In the genomic region with DNA sequence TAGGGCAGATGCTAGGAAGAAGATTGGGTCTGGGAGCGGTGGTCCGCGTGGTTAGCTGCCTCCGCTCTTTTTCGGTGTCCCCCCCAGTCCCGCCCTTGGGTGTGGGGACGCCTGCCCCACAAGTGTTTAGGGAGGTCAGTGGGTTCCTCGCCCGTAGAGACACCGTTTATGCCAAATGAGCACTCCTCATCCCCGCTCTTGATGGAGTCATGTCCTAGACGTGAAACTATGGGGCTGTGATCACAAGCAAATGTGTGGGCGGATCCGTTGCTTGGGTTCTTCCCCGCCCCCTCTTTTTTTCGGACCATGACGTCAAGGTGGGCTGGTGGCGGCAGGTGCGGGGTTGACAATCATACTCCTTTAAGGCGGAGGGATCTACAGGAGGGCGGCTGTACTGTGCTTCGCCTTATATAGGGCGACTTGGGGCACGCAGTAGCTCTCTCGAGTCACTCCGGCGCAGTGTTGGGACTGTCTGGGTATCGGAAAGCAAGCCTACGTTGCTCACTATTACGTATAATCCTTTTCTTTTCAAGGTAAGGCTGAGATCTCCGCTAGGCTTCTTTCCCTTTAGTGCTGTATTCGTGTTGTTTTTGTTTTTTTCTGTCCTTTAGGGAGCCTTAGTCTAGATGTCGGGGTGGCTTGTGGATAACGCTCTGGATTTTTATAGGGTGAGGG, we compare ENCODE assay signal across 8 cellular contexts. TPM values are rescaled to one million over a fixed set of nuclear protein-coding genes. Genes with fewer than 3 reads are reported as not detected.
A peak's percentile ranks its signal among the peaks of the same experiment; 100 is the strongest.
DNase-seq lines count a peak whose midpoint lies in the region; ATAC-seq, FAIRE-seq and TF ChIP-seq lines count a peak whose summit lies in the region.

A gene (plus strand): TSS at position 439 of the 675 bp plus-strand sequence. CDS start 1,529 bp downstream, outside the sequence.

- H3K36me3 ChIP-seq in WERI-Rb-1 (peaks cover 49% of the 10 kb centered on the region), bronchial epithelial cell (ENCODE audit: control insufficient read depth, insufficient read depth, low read length) (peaks cover 17% of the 10 kb centered on the region)

- peaks cover 8 to 25% (median 16%) of the 10 kb centered on the region in 3 donors for H3K36me3 Mint-ChIP-seq in immature natural killer cell

- no peaks in the 10 kb centered on the region for H3K9me3 ChIP-seq in WERI-Rb-1 (ENCODE audit: severe bottlenecking)

- H3K4me3 Mint-ChIP-seq in immature natural killer cell: peak within 1 kb of the TSS; percentile 93 to 100 (median 98)

- H3K27ac ChIP-seq in WERI-Rb-1: peak within 1 kb of the TSS; percentile 91

- H3K4me1 Mint-ChIP-seq in immature natural killer cell: peaks cover 36 to 41% of the 10 kb centered on the region in 2 donors

- H3K4me3 ChIP-seq in WERI-Rb-1 (ENCODE audit: low read depth, low read length) (peak within 1 kb of the TSS; percentile 91), bronchial epithelial cell (ENCODE audit: low read depth, low read length) (peak within 1 kb of the TSS; percentile 59)

- H3K27ac Mint-ChIP-seq in immature natural killer cell: peak within 1 kb of the TSS; percentile 95 to 97 (median 96)

- TF ChIP-seq CTCF in WERI-Rb-1 (IDR thresholded peaks at IDR 0.05; ENCODE audit: low read depth, low read length) (no peak), bronchial epithelial cell (IDR thresholded peaks at IDR 0.05; ENCODE audit: insufficient read depth, low read length, severe bottlenecking) (no peak)

- H3K27me3 ChIP-seq in WERI-Rb-1 (ENCODE audit: insufficient read depth, low read depth, severe bottlenecking) (no peaks in the 10 kb centered on the region), bronchial epithelial cell (ENCODE audit: control insufficient read depth, insufficient read depth, low read length) (peaks cover 1% of the 10 kb centered on the region)

- peak; percentile 40 for FAIRE-seq in bronchial epithelial cell (lab: Jason Lieb, UNC)

- H3K27me3 Mint-ChIP-seq in immature natural killer cell (ENCODE audit: low read depth in 3 of 3): peaks cover 18 to 31% (median 26%) of the 10 kb centered on the region in 3 donors

- ATAC-seq in GM18909 (IDR thresholded peaks at IDR 0.05; ENCODE audit: poor library complexity, unreplicated experiment) (peak; percentile 70), HG03159 (IDR thresholded peaks at IDR 0.05; ENCODE audit: unreplicated experiment) (peak; percentile 68)

- DNase-seq in AG08396 (ENCODE audit: low spot score) (peak; percentile 96), NCI-H2227 (lab: John Stamatoyannopoulos, UW; ENCODE audit: unreplicated experiment) (peak; percentile 95), WERI-Rb-1 (peak; percentile 100), bronchial epithelial cell (ENCODE audit: low read depth) (peak; percentile 98), immature natural killer cell (peak; percentile 93 to 95 (median 93)), smooth muscle cell of the brain vasculature (ENCODE audit: low read depth, low spot score) (peak; percentile 86)

- H3K9me3 Mint-ChIP-seq in immature natural killer cell: no peaks in the 10 kb centered on the region

RNA-seq across cellular contexts. Expression of the gene that starts here (rescaled TPM):
- total RNA-seq in bronchial epithelial cell: 200 and 396 TPM in 2 replicates
- polyA plus RNA-seq in immature natural killer cell: 100 to 1,000 TPM; 185 to 309 (median 280) TPM

Comparison
In these comparisons a context has a peak if more than half of its experiments do, and no peak if none do; other contexts are left out.
1. Peak in every context shown above with its lines: DNase-seq, ATAC-seq, H3K4me3 ChIP-seq and H3K27ac ChIP-seq.